In genomic region chr18:22699629-22700028, GRCh38 we compare ENCODE assay signal across 26 cellular contexts.
"Had no signal": no experiment of that assay in that cellular context is flagged by ENCODE, and none has a peak within 500 bp of the region (broad histone marks: within the 10 kb centered on the region; RNA-seq: fewer than 3 reads in every experiment).

No MANE protein-coding gene starts in this region.

- FAIRE-seq: endothelial cell of umbilical vein, kidney, urothelium cell line had no signal

- DNase-seq: colonic mucosa; effector CD8-positive, alpha-beta T cell; endodermal cell; foreskin keratinocyte; heart left ventricle; kidney; left lung; mesendoderm; naive B cell; sigmoid colon; spleen; stimulated activated CD4-positive, alpha-beta T cell treated with anti-CD3 and anti-CD28 coated beads, Interleukin-4, amount 100 ng/mL, for 4 hours; stimulated activated naive CD8-positive, alpha-beta T cell treated with anti-CD3 and anti-CD28 coated beads, Interleukin-15, Interleukin-2, amounts not matched to agents 100 U/mL and 50 U/mL, for 24 hours; substantia nigra; testis; tibial artery; upper lobe of left lung had no signal

- H3K27ac ChIP-seq: colonic mucosa, esophagus muscularis mucosa, foreskin keratinocyte, gastroesophageal sphincter, heart left ventricle, hepatocyte, left lung, neutrophil, parathyroid adenoma, right atrium auricular region, sigmoid colon, spleen, testis, tibial artery, upper lobe of left lung had no signal

- H2AFZ ChIP-seq: hepatocyte, parathyroid adenoma had no signal

- ATAC-seq: foreskin keratinocyte; gastroesophageal sphincter; heart left ventricle; left lung; stimulated activated memory B cell treated with anti-CD40 and anti-IgM and Interleukin-4, amounts not matched to agents 10 μg/mL and 1 μg/mL and 100 μg/mL, for 72 hours; stimulated activated naive CD8-positive, alpha-beta T cell treated with anti-CD3 and anti-CD28 coated beads, Interleukin-15, Interleukin-2, amounts not matched to agents 100 U/mL and 50 U/mL, for 24 hours had no signal

- H3K4me3 ChIP-seq: colonic mucosa, esophagus muscularis mucosa, gastroesophageal sphincter, heart left ventricle, hepatocyte, left lung, right atrium auricular region, sigmoid colon, spleen, testis, tibial artery, upper lobe of left lung had no signal

- H3K9me3 ChIP-seq: colonic mucosa, esophagus muscularis mucosa, gastroesophageal sphincter, heart left ventricle, left lung, neutrophil, right atrium auricular region, sigmoid colon, spleen, testis, tibial artery, upper lobe of left lung had no signal

- H3K36me3 ChIP-seq: colonic mucosa, esophagus muscularis mucosa, gastroesophageal sphincter, heart left ventricle, left lung, neutrophil, right atrium auricular region, sigmoid colon, spleen, tibial artery, upper lobe of left lung had no signal

- H3K27me3 ChIP-seq: colonic mucosa, esophagus muscularis mucosa, foreskin keratinocyte, gastroesophageal sphincter, heart left ventricle, hepatocyte, left lung, neutrophil, right atrium auricular region, sigmoid colon, spleen, testis, tibial artery, upper lobe of left lung had no signal

- H3K9ac ChIP-seq: parathyroid adenoma had no signal

- H3K4me2 ChIP-seq: hepatocyte had no signal

- H3K4me1 ChIP-seq: colonic mucosa, parathyroid adenoma, right atrium auricular region, spleen, testis had no signal
